18 cellular contexts compared by ENCODE assay signal in genomic region chr9:75593920-75594319, GRCh38.
"Had no signal": no experiment of that assay in that cellular context is flagged by ENCODE, and none has a peak within 500 bp of the region (broad histone marks: within the 10 kb centered on the region; RNA-seq: fewer than 3 reads in every experiment).

No MANE protein-coding gene starts in this region.

- H3K4me1 ChIP-seq: colonic mucosa, gastrocnemius medialis, pancreas had no signal

- H3K27ac Mint-ChIP-seq: naive B cell, nephron, progenitor cell of endocrine pancreas had no signal

- H3K4me3 ChIP-seq: colonic mucosa, gastrocnemius medialis, pancreas had no signal

- H3K4me1 Mint-ChIP-seq: naive B cell, nephron had no signal

- FAIRE-seq: endothelial cell of umbilical vein, pancreas, small intestine had no signal

- ATAC-seq: esophagus mucosa, gastrocnemius medialis, left colon, left ventricle myocardium superior, pancreas, right cardiac atrium had no signal

- H3K27ac ChIP-seq: colonic mucosa, gastrocnemius medialis, pancreas had no signal

- H3K36me3 Mint-ChIP-seq: naive B cell had no signal

- H3K27me3 Mint-ChIP-seq: naive B cell, progenitor cell of endocrine pancreas had no signal

- H3K9me3 ChIP-seq: colonic mucosa, gastrocnemius medialis, pancreas had no signal

- H3K27me3 ChIP-seq: colonic mucosa, gastrocnemius medialis, pancreas had no signal

- H3K4me3 Mint-ChIP-seq: naive B cell, nephron had no signal

- DNase-seq: colonic mucosa; dermis blood vessel endothelial cell; gastrocnemius medialis; left colon; left ventricle myocardium superior; mesendoderm; naive B cell; occipital lobe; pancreas; right cardiac atrium; small intestine; stimulated activated CD4-positive, alpha-beta T cell treated with anti-CD3 and anti-CD28 coated beads, Interleukin-12 subunit alpha, Interleukin-12 subunit beta, amount 100 ng/mL, for 4 hours; stimulated activated naive CD4-positive, alpha-beta T cell treated with Interleukin-2 at 50 U/mL for 16 hours; trophoblast cell had no signal

- H3K36me3 ChIP-seq: colonic mucosa, gastrocnemius medialis, pancreas had no signal
